17 cellular contexts compared by ENCODE assay signal in genomic region chr15:89926158-89926557, GRCh38. TPM values are rescaled to one million over a fixed set of nuclear protein-coding genes. Genes with fewer than 3 reads are reported as not detected.
"Had no signal": no experiment of that assay in that cellular context is flagged by ENCODE, and none has a peak within 500 bp of the region (broad histone marks: within the 10 kb centered on the region; RNA-seq: fewer than 3 reads in every experiment).

No MANE protein-coding gene starts in this region.

- H3K27me3 ChIP-seq: breast epithelium, transverse colon had no signal

- H3K4me3 ChIP-seq: breast epithelium, lower lobe of right lung, prostate gland, transverse colon had no signal

- H3K9me3 ChIP-seq: breast epithelium, lower lobe of right lung, prostate gland, transverse colon had no signal

- H3K9me3 Mint-ChIP-seq: activated CD4-positive, alpha-beta T cell treated with anti-CD3 and anti-CD28 coated beads, Interleukin-2, amount 10 ng/mL, durations not matched to agents 24 days and 14 days; nephron progenitor cell; WTC11 had no signal

- H3K4me3 Mint-ChIP-seq: activated CD4-positive, alpha-beta T cell treated with anti-CD3 and anti-CD28 coated beads, Interleukin-2, amount 10 ng/mL, durations not matched to agents 24 days and 14 days; nephron progenitor cell; WTC11 had no signal

- ATAC-seq: lower lobe of right lung, right cardiac atrium, WTC11 had no signal

- H3K27ac ChIP-seq: breast epithelium, epithelial cell of prostate, lower lobe of right lung, prostate gland, transverse colon had no signal

- H3K4me1 Mint-ChIP-seq: activated CD4-positive, alpha-beta T cell treated with anti-CD3 and anti-CD28 coated beads, Interleukin-2, amount 10 ng/mL, durations not matched to agents 24 days and 14 days; nephron progenitor cell; WTC11 had no signal

- FAIRE-seq: small intestine had no signal

- H3K36me3 ChIP-seq: breast epithelium, lower lobe of right lung, prostate gland, transverse colon had no signal

- H3K27ac Mint-ChIP-seq: activated CD4-positive, alpha-beta T cell treated with anti-CD3 and anti-CD28 coated beads, Interleukin-2, amount 10 ng/mL, durations not matched to agents 24 days and 14 days; nephron progenitor cell; WTC11 had no signal

- H3K36me3 Mint-ChIP-seq: WTC11 had no signal

- H3K4me1 ChIP-seq: breast epithelium, lower lobe of right lung, prostate gland, transverse colon had no signal

- DNase-seq: activated CD4-positive, alpha-beta T cell treated with anti-CD3 and anti-CD28 coated beads, Interleukin-2, amount 10 ng/mL, durations not matched to agents 24 days and 14 days; activated CD8-positive, alpha-beta memory T cell treated with anti-CD3 and anti-CD28 coated beads, Interleukin-2, amount 50 U/mL, for 48 hours; aorta; glutamatergic neuron; hypothalamus; lower lobe of right lung; nephron progenitor cell; right cardiac atrium; small intestine; stimulated activated CD4-positive, alpha-beta T cell treated with anti-CD3 and anti-CD28 coated beads, Interleukin-4, amount 100 ng/mL, for 24 hours; stimulated activated naive CD4-positive, alpha-beta T cell; T-helper 2 cell; transverse colon had no signal

RNA-seq across cellular contexts. Expression of gene ARPIN, which starts 13.4 kb away (rescaled TPM):
- total RNA-seq: activated CD4-positive, alpha-beta T cell treated with anti-CD3 and anti-CD28 coated beads, Interleukin-2, amount 10 ng/mL, durations not matched to agents 24 days and 14 days had no signal
